Comparison of ENCODE assay signal across 30 cellular contexts in the genomic region with DNA sequence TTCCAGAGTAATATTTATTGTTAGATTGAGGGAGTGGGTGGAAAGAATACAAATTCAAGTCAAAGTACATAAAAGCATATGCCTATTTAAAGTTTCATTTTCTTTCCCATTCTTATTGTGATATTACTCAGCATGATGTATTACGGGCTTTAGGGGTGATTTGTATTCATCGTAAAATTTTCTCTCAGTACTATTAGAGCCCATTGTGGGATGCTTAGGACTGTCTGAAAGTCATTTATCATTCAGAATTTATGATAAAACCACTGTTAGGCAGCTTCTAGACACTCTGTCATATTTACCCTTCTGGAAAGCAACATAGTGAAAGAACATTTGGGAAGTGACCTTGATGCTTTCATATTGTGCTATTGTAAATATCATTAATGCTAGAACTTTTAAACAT.
"Had no signal": no experiment of that assay in that cellular context is flagged by ENCODE, and none has a peak within 500 bp of the region (broad histone marks: within the 10 kb centered on the region; RNA-seq: fewer than 3 reads in every experiment).

No MANE protein-coding gene starts in this region.

- H3K27me3 Mint-ChIP-seq: activated CD4-positive, alpha-beta memory T cell treated with anti-CD3 and anti-CD28 coated beads for 36 hours; activated CD8-positive, alpha-beta T cell treated with anti-CD3 and anti-CD28 coated beads for 36 hours; activated naive CD4-positive, alpha-beta T cell treated with anti-CD3 and anti-CD28 coated beads, Interleukin-2, amount 50 U/mL, for 24 hours; activated naive CD8-positive, alpha-beta T cell; activated naive CD8-positive, alpha-beta T cell treated with anti-CD3 and anti-CD28 coated beads, Interleukin-2, amount 10 ng/mL, durations not matched to agents 7 days and 5 days; activated naive CD8-positive, alpha-beta T cell treated with anti-CD3 and anti-CD28 coated beads, Interleukin-2, amount 50 U/mL, for 24 hours; activated T-cell treated with anti-CD3 and anti-CD28 coated beads, Interleukin-2, amount 50 U/mL, for 24 hours; brain; central memory CD8-positive, alpha-beta T cell had no signal

- DNase-seq: activated B cell treated with CpG ODN at 0.5 μM for 24 hours; activated CD4-positive, alpha-beta memory T cell treated with anti-CD3 and anti-CD28 coated beads for 36 hours; activated CD4-positive, alpha-beta T cell treated with anti-CD3 and anti-CD28 coated beads for 4 hours; activated CD4-positive, alpha-beta T cell treated with anti-CD3 and anti-CD28 coated beads, Interleukin-2, amount 10 ng/mL, durations not matched to agents 24 days and 14 days; activated CD4-positive, alpha-beta T cell treated with anti-CD3 and anti-CD28 coated beads, Interleukin-2, amount 50 U/mL, for 1 hour; activated CD4-positive, alpha-beta T cell treated with anti-CD3 and anti-CD28 coated beads, Interleukin-2, amount 50 U/mL, for 4 hours; activated CD4-positive, CD25-positive, alpha-beta regulatory T cell treated with anti-CD3 and anti-CD28 coated beads, Interleukin-2, amount 50 U/mL, for 72 hours; activated CD8-positive, alpha-beta memory T cell treated with anti-CD3 and anti-CD28 coated beads, Interleukin-2, amount 50 U/mL, for 4 hours; activated CD8-positive, alpha-beta T cell treated with anti-CD3 and anti-CD28 coated beads for 36 hours; activated effector memory CD4-positive, alpha-beta T cell treated with Interleukin-2 at 50 U/mL for 16 hours; activated gamma-delta T cell; activated naive CD4-positive, alpha-beta T cell treated with anti-CD3 and anti-CD28 coated beads, Interleukin-2, amount 10 ng/mL, durations not matched to agents 7 days and 5 days; activated naive CD4-positive, alpha-beta T cell treated with Interleukin-2 at 50 U/mL for 16 hours; activated naive CD8-positive, alpha-beta T cell treated with anti-CD3 and anti-CD28 coated beads, Interleukin-2, amount 10 ng/mL, durations not matched to agents 7 days and 5 days; activated naive CD8-positive, alpha-beta T cell treated with anti-CD3 and anti-CD28 coated beads, Interleukin-2, amount 50 U/mL, for 24 hours; activated T-cell treated with anti-CD3 and anti-CD28 coated beads, Interleukin-2, amount 50 U/mL, for 24 hours; activated T-cell treated with anti-CD3 and anti-CD28 coated beads, Interleukin-2, amount 50 U/mL, for 48 hours; amygdala; anterior cingulate cortex; caudate nucleus; cerebellar nuclear complex; T-helper 2 cell; T-helper 9 cell had no signal

- H3K4me1 Mint-ChIP-seq: activated B cell treated with CpG ODN at 0.5 μM for 24 hours, brain had no signal

- ATAC-seq: activated CD8-positive, alpha-beta T cell treated with anti-CD3 and anti-CD28 coated beads for 36 hours; activated naive CD8-positive, alpha-beta T cell treated with anti-CD3 and anti-CD28 coated beads, Interleukin-2, amount 50 U/mL, for 24 hours had no signal

- H3K36me3 Mint-ChIP-seq: activated CD4-positive, alpha-beta memory T cell treated with anti-CD3 and anti-CD28 coated beads for 36 hours; activated naive CD4-positive, alpha-beta T cell treated with anti-CD3 and anti-CD28 coated beads, Interleukin-2, amount 50 U/mL, for 24 hours; activated naive CD8-positive, alpha-beta T cell; brain had no signal

- H3K9me3 Mint-ChIP-seq: activated B cell treated with CpG ODN at 0.5 μM for 24 hours; activated CD4-positive, alpha-beta memory T cell treated with anti-CD3 and anti-CD28 coated beads for 36 hours; activated CD8-positive, alpha-beta T cell treated with anti-CD3 and anti-CD28 coated beads for 36 hours; activated naive CD4-positive, alpha-beta T cell treated with anti-CD3 and anti-CD28 coated beads, Interleukin-2, amount 50 U/mL, for 24 hours; activated naive CD8-positive, alpha-beta T cell treated with anti-CD3 and anti-CD28 coated beads, Interleukin-2, amount 50 U/mL, for 24 hours; activated T-helper 2 cell treated with anti-CD3 and anti-CD28 coated beads, Interferon-gamma antibody, Interleukin-2, Interleukin-4, amounts not matched to agents 10 μg/mL and 5 μg/mL and 100 μg/mL, durations not matched to agents 14 hours and 24 hours and 36 hours; central memory CD8-positive, alpha-beta T cell had no signal

- H3K27ac Mint-ChIP-seq: activated B cell treated with CpG ODN at 0.5 μM for 24 hours; activated CD4-positive, alpha-beta memory T cell treated with anti-CD3 and anti-CD28 coated beads for 36 hours; activated CD4-positive, alpha-beta T cell treated with anti-CD3 and anti-CD28 coated beads, Interleukin-2, amount 10 ng/mL, durations not matched to agents 24 days and 14 days; activated CD8-positive, alpha-beta T cell treated with anti-CD3 and anti-CD28 coated beads for 36 hours; activated naive CD4-positive, alpha-beta T cell treated with anti-CD3 and anti-CD28 coated beads, Interleukin-2, amount 10 ng/mL, durations not matched to agents 7 days and 5 days; activated naive CD4-positive, alpha-beta T cell treated with anti-CD3 and anti-CD28 coated beads, Interleukin-2, amount 50 U/mL, for 24 hours; activated naive CD8-positive, alpha-beta T cell; activated naive CD8-positive, alpha-beta T cell treated with anti-CD3 and anti-CD28 coated beads, Interleukin-2, amount 10 ng/mL, durations not matched to agents 7 days and 5 days; activated naive CD8-positive, alpha-beta T cell treated with anti-CD3 and anti-CD28 coated beads, Interleukin-2, amount 50 U/mL, for 24 hours; activated T-cell treated with anti-CD3 and anti-CD28 coated beads, Interleukin-2, amount 50 U/mL, for 24 hours; activated T-helper 2 cell treated with anti-CD3 and anti-CD28 coated beads, Interferon-gamma antibody, Interleukin-2, Interleukin-4, amounts not matched to agents 10 μg/mL and 5 μg/mL and 100 μg/mL, durations not matched to agents 14 hours and 24 hours and 36 hours; brain; T-helper 1 cell treated with Interleukin-12 subunit alpha and Interleukin-12 subunit beta and Interleukin-4 antibody, amounts not matched to agents 30 μg/mL and 1 μg/mL, for 36 hours; T-helper 2 cell treated with Interferon-gamma antibody and Interleukin-4, amounts not matched to agents 5 μg/mL and 100 μg/mL, for 36 hours had no signal

- H3K4me3 Mint-ChIP-seq: activated B cell treated with CpG ODN at 0.5 μM for 24 hours; activated CD4-positive, alpha-beta memory T cell treated with anti-CD3 and anti-CD28 coated beads for 36 hours; activated CD4-positive, alpha-beta T cell treated with anti-CD3 and anti-CD28 coated beads, Interleukin-2, amount 10 ng/mL, durations not matched to agents 24 days and 14 days; activated CD8-positive, alpha-beta T cell treated with anti-CD3 and anti-CD28 coated beads for 36 hours; activated naive CD4-positive, alpha-beta T cell treated with anti-CD3 and anti-CD28 coated beads, Interleukin-2, amount 10 ng/mL, durations not matched to agents 7 days and 5 days; activated naive CD4-positive, alpha-beta T cell treated with anti-CD3 and anti-CD28 coated beads, Interleukin-2, amount 50 U/mL, for 24 hours; activated naive CD8-positive, alpha-beta T cell; activated naive CD8-positive, alpha-beta T cell treated with anti-CD3 and anti-CD28 coated beads, Interleukin-2, amount 10 ng/mL, durations not matched to agents 7 days and 5 days; activated naive CD8-positive, alpha-beta T cell treated with anti-CD3 and anti-CD28 coated beads, Interleukin-2, amount 50 U/mL, for 24 hours; activated T-cell treated with anti-CD3 and anti-CD28 coated beads, Interleukin-2, amount 50 U/mL, for 24 hours; brain; central memory CD8-positive, alpha-beta T cell; T-helper 1 cell treated with Interleukin-12 subunit alpha and Interleukin-12 subunit beta and Interleukin-4 antibody, amounts not matched to agents 30 μg/mL and 1 μg/mL, for 36 hours; T-helper 2 cell treated with Interferon-gamma antibody and Interleukin-4, amounts not matched to agents 5 μg/mL and 100 μg/mL, for 36 hours had no signal
